8 cellular contexts compared by ENCODE assay signal in the genomic region with DNA sequence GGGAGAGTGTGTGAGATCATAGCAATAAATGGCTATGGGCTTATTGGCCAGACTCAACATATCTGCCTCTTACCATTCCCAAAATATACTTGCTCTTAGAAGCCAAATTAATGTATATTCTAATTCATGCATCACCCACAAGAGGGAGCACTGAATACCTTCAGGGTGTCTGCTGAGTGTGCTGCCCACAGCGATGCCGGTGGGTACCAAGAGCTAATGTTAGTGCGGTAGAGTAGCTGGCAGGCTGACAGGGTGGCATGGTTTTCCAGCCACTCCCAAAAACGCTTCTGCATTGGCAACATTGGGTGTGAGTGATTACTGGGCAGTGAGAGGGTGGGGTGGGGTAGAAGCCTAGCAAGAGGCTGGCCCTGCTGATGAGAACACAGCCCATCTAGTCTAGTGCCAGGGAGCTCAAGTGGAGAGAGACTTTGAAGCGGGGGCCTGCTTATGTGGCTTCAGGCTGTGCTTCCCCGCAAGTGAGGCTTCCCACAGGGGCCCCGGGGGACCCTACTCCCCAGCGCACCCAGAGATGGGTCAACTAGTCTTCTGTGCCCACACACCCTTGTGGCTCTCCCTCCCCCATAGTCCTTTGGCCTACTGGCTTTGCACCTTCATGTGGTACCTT.
DNase-seq lines count a peak whose midpoint lies in the region; ATAC-seq, FAIRE-seq and TF ChIP-seq lines count a peak whose summit lies in the region.

No MANE protein-coding gene starts in this region.

- ATAC-seq in GM18498 (IDR thresholded peaks at IDR 0.05; ENCODE audit: unreplicated experiment) = no peak

- no peak for FAIRE-seq in H54 (lab: Jason Lieb, UNC)

- DNase-seq in CD1c-positive myeloid dendritic cell (ENCODE audit: extremely low spot score) (peak; percentile 8), H54 (ENCODE audit: insufficient read length, low spot score) (peak; percentile 17), OCI-M1 (lab: John Stamatoyannopoulos, UW) (peak; percentile 20), foreskin melanocyte (peak; percentile 11), anterior cingulate cortex (lab: John Stamatoyannopoulos, UW) (no peak), NCI-H774 (lab: John Stamatoyannopoulos, UW) (no peak)
- no peak for DNase-seq in stimulated activated CD4-positive, alpha-beta T cell treated with anti-CD3 and anti-CD28 coated beads, Interleukin-15, amount 100 ng/mL, for 24 hours

- no peak for TF ChIP-seq POLR2A in H54 (IDR thresholded peaks at IDR 0.05; ENCODE audit: low read depth, low read length)

Comparison
In these comparisons a context has a peak if more than half of its experiments do, and no peak if none do; other contexts are left out.
1. DNase-seq: peak in CD1c-positive myeloid dendritic cell (single experiment), H54 (single experiment), OCI-M1 (single experiment) and foreskin melanocyte (single experiment); none in anterior cingulate cortex (0 of 58), NCI-H774 (single experiment) and stimulated activated CD4-positive, alpha-beta T cell treated with anti-CD3 and anti-CD28 coated beads, Interleukin-15, amount 100 ng/mL, for 24 hours (single experiment).